ENCODE assay signal across 9 cellular contexts in the genomic region with DNA sequence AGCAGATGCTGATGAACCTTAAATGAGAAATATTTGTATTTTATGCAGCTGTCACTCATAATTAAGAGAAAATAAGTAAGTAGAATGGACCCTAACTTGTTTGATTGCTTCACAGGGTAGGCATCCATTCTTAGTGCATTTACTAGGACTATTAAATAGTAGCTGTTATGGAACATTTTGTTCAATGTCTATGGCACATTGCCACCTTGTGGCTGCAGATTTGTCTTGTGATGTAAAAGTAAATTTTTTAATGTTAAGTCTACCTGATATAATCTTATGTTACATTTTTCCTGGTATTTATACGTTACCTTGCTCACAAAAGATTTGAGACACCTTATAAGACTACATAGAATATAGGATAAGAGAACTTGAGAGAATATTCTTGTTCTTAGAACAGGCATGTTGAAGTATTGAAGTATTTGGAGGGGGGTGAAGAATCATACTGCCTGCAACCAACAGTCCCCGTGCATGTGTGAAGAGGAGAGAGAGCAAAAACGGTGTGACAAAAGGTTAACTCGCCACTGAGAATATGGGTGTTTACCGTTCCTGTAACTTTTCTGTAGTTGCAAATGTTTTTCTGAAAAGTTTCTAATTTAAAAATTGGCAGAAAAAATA.
DNase-seq lines count a peak whose midpoint lies in the region; ATAC-seq and TF ChIP-seq lines count a peak whose summit lies in the region.
"Had no signal": no experiment of that assay in that cellular context is flagged by ENCODE, and none has a peak within 500 bp of the region (broad histone marks: within the 10 kb centered on the region; RNA-seq: fewer than 3 reads in every experiment).

No MANE protein-coding gene starts in this region.

- no peak overlapping the region for H3K4me3 Mint-ChIP-seq in Caco-2 (ENCODE audit: unreplicated experiment)

- POLR2A ChIA-PET in Caco-2 (lab: Charles Lee): no interaction called here
- POLR2A ChIA-PET in Panc1 (lab: Charles Lee): no interaction called here

- H3K4me1 Mint-ChIP-seq in Caco-2 (ENCODE audit: low read depth, unreplicated experiment): no peaks in the 10 kb centered on the region

- ATAC-seq in Panc1: 0 out of 2 replicates have a peak, but pooled peaks have one; percentile 71
- ATAC-seq in lung (ENCODE audit: insufficient read depth, low FRiP score): peak; percentile 72
- no peak for ATAC-seq in GM18520 (IDR thresholded peaks at IDR 0.05; ENCODE audit: unreplicated experiment)
- ATAC-seq: mucosa of descending colon had no signal

- no peak overlapping the region for H3K27ac Mint-ChIP-seq in Caco-2 (ENCODE audit: unreplicated experiment)

- H3K36me3 ChIP-seq in Caco-2 (ENCODE audit: control insufficient read depth, insufficient read depth, low read length): no peaks in the 10 kb centered on the region
- no peaks in the 10 kb centered on the region for H3K36me3 ChIP-seq in Panc1 (ENCODE audit: control insufficient read depth, insufficient read depth, low read length)
- H3K36me3 ChIP-seq in lung (ENCODE audit: control insufficient read depth in 2 of 2, insufficient read depth in 2 of 2, low read length in 2 of 2): no peaks in the 10 kb centered on the region

- DNase-seq in Caco-2: peak in 1 of 2 experiments; percentile 36
- peak; percentile 32 for DNase-seq in HuH-7 (ENCODE audit: low spot score)
- DNase-seq in Panc1 (ENCODE audit: low read depth, low spot score): peak; percentile 28
- DNase-seq in choroid plexus epithelial cell (ENCODE audit: low read depth): peak; percentile 83
- DNase-seq in lung (ENCODE audit: low spot score): peak; percentile 49
- peak; percentile 57 for DNase-seq in ureter (ENCODE audit: low spot score)
- no peak for DNase-seq in KG1 (lab: John Stamatoyannopoulos, UW)

- H3K9me3 ChIP-seq in Caco-2 (no peaks in the 10 kb centered on the region), Panc1 (ENCODE audit: control insufficient read depth, insufficient read depth, low read depth, low read length) (no peaks in the 10 kb centered on the region), lung (ENCODE audit: control insufficient read depth in 2 of 2, insufficient read depth in 1 of 2, low read length in 1 of 2) (no peaks in the 10 kb centered on the region)
- H3K9me3 ChIP-seq: mucosa of descending colon had no signal

- H3K4me1 ChIP-seq in Caco-2 (no peaks in the 10 kb centered on the region), Panc1 (ENCODE audit: control insufficient read depth, insufficient read depth, low read length) (no peaks in the 10 kb centered on the region), lung (ENCODE audit: control insufficient read depth in 2 of 2, insufficient read depth in 2 of 2, low read length in 2 of 2) (peaks cover 0 to 3% of the 10 kb centered on the region in 2 donors)

- peaks cover 22% of the 10 kb centered on the region for H3K27me3 Mint-ChIP-seq in Caco-2 (ENCODE audit: insufficient read depth, unreplicated experiment)

- no peak overlapping the region for H3K4me3 ChIP-seq in Caco-2 (ENCODE audit: low read depth, low read length)
- no peak overlapping the region for H3K4me3 ChIP-seq in Panc1 (ENCODE audit: low read depth in 2 of 2, low read length in 2 of 2)
- no peak overlapping the region for H3K4me3 ChIP-seq in choroid plexus epithelial cell (ENCODE audit: low read depth, low read length)
- H3K4me3 ChIP-seq in lung: no peak overlapping the region
- H3K4me3 ChIP-seq: mucosa of descending colon had no signal

- TF ChIP-seq CTCF in Caco-2 (IDR thresholded peaks at IDR 0.05; ENCODE audit: insufficient read depth in 1 of 2, low read depth in 1 of 2, low read length in 1 of 2, severe bottlenecking in 1 of 2, unreplicated experiment in 1 of 2) (peak; percentile 51 to 58), Panc1 (IDR thresholded peaks at IDR 0.05) (peak; percentile 46; the same call in 1 of the 2 replicates), choroid plexus epithelial cell (conservative IDR thresholded peaks at IDR 0.05; ENCODE audit: low read depth, low read length) (peak; percentile 47), lung (IDR thresholded peaks at IDR 0.05; ENCODE audit: control extremely low read depth, extremely low read depth) (peak; percentile 20)

- no peaks in the 10 kb centered on the region for H3K36me3 Mint-ChIP-seq in Caco-2 (ENCODE audit: insufficient read depth, unreplicated experiment)

- no peaks in the 10 kb centered on the region for H3K27me3 ChIP-seq in Caco-2 (replicated peaks; ENCODE audit: control insufficient read depth, insufficient read depth, low read length)
- H3K27me3 ChIP-seq in Panc1 (ENCODE audit: control insufficient read depth, insufficient read depth, low read length): peaks cover 2% of the 10 kb centered on the region; the same call in 1 of the 2 replicates
- H3K27me3 ChIP-seq in lung (ENCODE audit: control insufficient read depth, insufficient read depth): no peaks in the 10 kb centered on the region

- WGBS in lung, 2 donors: 44 to 55% methylated on average over 5 of the region's 5 CpGs

- H3K27ac ChIP-seq in Panc1 (ENCODE audit: low read length): no peak overlapping the region
- H3K27ac ChIP-seq in lung (ENCODE audit: low read depth in 1 of 2, low read length in 1 of 2): no peak overlapping the region

- intact Hi-C loops in Caco-2 (cut with micrococcal nuclease; ENCODE audit: unreplicated experiment) (loop anchor here (1.0 to 5.0 kb wide), 3 partner anchors 160 to 585 kb away; a partner anchor contains a TSS), Panc1 (cut with micrococcal nuclease; ENCODE audit: unreplicated experiment) (loop anchor here (1.0 kb wide), 1 partner anchor 450 kb away; no protein-coding TSS in a partner anchor)

- in situ Hi-C loops in Panc1 (cut with HindIII; ENCODE audit: low pct_unique_long_range_greater_than_20kb, low sequenced_read_pairs): no loop called here

- no peaks in the 10 kb centered on the region for H3K9me3 Mint-ChIP-seq in Caco-2 (ENCODE audit: unreplicated experiment)

- CTCF ChIA-PET in Caco-2 (lab: Charles Lee): interaction anchor here (1.4 to 1.6 kb wide), 2 partner anchors 449 to 451 kb away, joined by 11 to 34 read pairs; no protein-coding TSS in a partner anchor
- CTCF ChIA-PET in Panc1 (lab: Charles Lee): interaction anchor here (0.7 kb wide), 2 partner anchors 451 to 586 kb away, joined by 3 to 5 read pairs; no protein-coding TSS in a partner anchor

- BruUV-seq in Caco-2 (replicated peaks; lab: Mats Ljungman, UMichigan) (no TSS peak), Panc1 (replicated peaks; lab: Mats Ljungman, UMichigan) (no TSS peak)
